In genomic region chr11:74948546-74948897, GRCh38 we compare ENCODE assay signal across 8 cellular contexts. TPM values are rescaled to one million over a fixed set of nuclear protein-coding genes. Genes with fewer than 3 reads are reported as not detected.
DNase-seq lines count a peak whose midpoint lies in the region; ATAC-seq and TF ChIP-seq lines count a peak whose summit lies in the region.

No MANE protein-coding gene starts in this region.

- H3K27ac ChIP-seq in caudate nucleus (ENCODE audit: low read depth, low read length) (peak overlapping the region; percentile 55), lung (ENCODE audit: low read depth in 1 of 2, low read length in 1 of 2) (peak overlapping the region; percentile 83 to 88), uterus (peak overlapping the region; percentile 71 to 85)

- H3K36me3 ChIP-seq in lung (ENCODE audit: control insufficient read depth in 2 of 2, insufficient read depth in 2 of 2, low read length in 2 of 2) (peaks cover under 1 to 1% of the 10 kb centered on the region in 2 donors), uterus (no peaks in the 10 kb centered on the region)

- peak; percentile 37 for DNase-seq in D341Med (ENCODE audit: low spot score)
- peak; percentile 36 for DNase-seq in M059J (ENCODE audit: low read depth)
- no peak for DNase-seq in caudate nucleus (lab: John Stamatoyannopoulos, UW)
- DNase-seq in lung (ENCODE audit: low spot score), result no peak
- DNase-seq in uterus, result no peak
- no peak for DNase-seq in NCI-H1930 (lab: John Stamatoyannopoulos, UW)
- DNase-seq in hippocampal formation (lab: John Stamatoyannopoulos, UW), result no peak

- intact Hi-C loops in uterus (cut with DNase I; ENCODE audit: low total_unique reads), result no loop called here

- H3K4me1 ChIP-seq in lung (ENCODE audit: control insufficient read depth in 2 of 2, insufficient read depth in 2 of 2, low read length in 2 of 2) (peaks cover 8 to 24% of the 10 kb centered on the region in 2 donors), uterus (peaks cover 5 to 17% of the 10 kb centered on the region in 2 donors)

- peak; percentile 15 for ATAC-seq in GM21526 (IDR thresholded peaks at IDR 0.05; ENCODE audit: low FRiP score, unreplicated experiment)
- ATAC-seq in lung (ENCODE audit: insufficient read depth, low FRiP score), result no peak

- no peak for TF ChIP-seq CTCF in lung (IDR thresholded peaks at IDR 0.05; ENCODE audit: control extremely low read depth, extremely low read depth)
- TF ChIP-seq CTCF in uterus (IDR thresholded peaks at IDR 0.05), result no peak

- 1% methylated on average over 9 of the region's 9 CpGs for WGBS in lung, 2 donors

- TF ChIP-seq POLR2A in uterus (IDR thresholded peaks at IDR 0.05), result no peak

- no peaks in the 10 kb centered on the region for H3K9me3 ChIP-seq in lung (ENCODE audit: control insufficient read depth in 2 of 2, insufficient read depth in 1 of 2, low read length in 1 of 2)
- H3K9me3 ChIP-seq in uterus, result no peaks in the 10 kb centered on the region

- H3K27me3 ChIP-seq in lung (ENCODE audit: control insufficient read depth, insufficient read depth) (no peaks in the 10 kb centered on the region), uterus (no peaks in the 10 kb centered on the region)

- peak overlapping the region; percentile 74 for H3K4me3 ChIP-seq in lung
- peak overlapping the region; percentile 76 to 92 for H3K4me3 ChIP-seq in uterus

RNA-seq across cellular contexts. Expression of gene XRRA1, which starts 0.4 kb away (rescaled TPM):
- total RNA-seq in M059J (2014; rRNA removed; shearing (Covaris generic)), result 9.1 and 10.0 TPM in 2 replicates
- total RNA-seq in lung (10 to 100 TPM; 12.4 to 27.8 TPM), uterus (10 to 100 TPM in 3 of 4 donors, 1 to 10 TPM in 1; 5.9 to 74.2 (median 26.9) TPM)
- polyA plus RNA-seq in lung, result 1 to 10 TPM; 2.4 to 7.5 TPM

RNA-seq across cellular contexts. Expression of gene SPCS2, which starts 0.5 kb away (rescaled TPM):
- 43.7 and 60.6 TPM in 2 replicates for total RNA-seq in M059J (2014; rRNA removed; shearing (Covaris generic))
- 100 to 1,000 TPM in 1 of 2 donors, 10 to 100 TPM in 1; 80.9 to 153 TPM for total RNA-seq in lung
- 100 to 1,000 TPM; 105 to 169 TPM for polyA plus RNA-seq in lung
- 100 to 1,000 TPM in 1 of 4 donors, 10 to 100 TPM in 2, 1 to 10 TPM in 1; 4.9 to 126 (median 28.0) TPM for total RNA-seq in uterus

RNA-seq across cellular contexts. Expression of gene NEU3, which starts 40.2 kb away (rescaled TPM):
- 7.2 and 8.2 TPM in 2 replicates for total RNA-seq in M059J (2014; rRNA removed; shearing (Covaris generic))
- 10 to 100 TPM; 10.5 to 13.9 TPM for total RNA-seq in lung
- polyA plus RNA-seq in lung, result 1 to 10 TPM; 4.1 to 5.2 TPM
- 10 to 100 TPM; 10.9 to 50.0 (median 13.3) TPM for total RNA-seq in uterus

Comparison
In these comparisons a context has a peak if more than half of its experiments do, and no peak if none do; other contexts are left out.
1. DNase-seq: peak in D341Med (single experiment) and M059J (single experiment); none in caudate nucleus (0 of 61), lung (single experiment), uterus (0 of 2), NCI-H1930 (0 of 2) and hippocampal formation (0 of 2).
2. Peak in every context shown above with its lines, with median percentiles within 50 percentile points of each other: H3K27ac ChIP-seq.